In the genomic region with DNA sequence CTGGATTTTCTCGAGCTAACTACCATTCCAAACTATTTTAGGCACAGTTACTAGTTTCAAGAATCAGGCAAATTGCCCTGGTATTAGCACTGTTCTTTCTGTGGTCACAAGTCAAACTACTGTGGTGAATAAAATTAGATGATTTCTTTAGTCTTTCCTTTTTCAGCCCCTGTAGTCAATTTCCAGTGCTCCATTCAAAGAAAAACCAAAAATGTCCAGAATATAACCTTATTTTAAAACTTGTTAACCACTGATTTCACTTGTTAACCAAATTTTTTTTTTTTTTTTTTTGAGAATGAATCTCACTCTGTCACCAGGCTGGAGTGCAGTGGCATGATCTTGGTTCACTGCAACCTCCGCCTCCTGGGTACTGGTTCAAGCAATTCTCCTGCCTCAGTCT, we compare ENCODE assay signal across 16 cellular contexts.
"Had no signal": no experiment of that assay in that cellular context is flagged by ENCODE, and none has a peak within 500 bp of the region (broad histone marks: within the 10 kb centered on the region; RNA-seq: fewer than 3 reads in every experiment).

No MANE protein-coding gene starts in this region.

- H3K9me3 ChIP-seq: ascending aorta, esophagus muscularis mucosa, mucosa of descending colon, upper lobe of left lung had no signal

- H3K9me3 Mint-ChIP-seq: activated naive CD8-positive, alpha-beta T cell treated with anti-CD3 and anti-CD28 coated beads, Interleukin-2, amount 10 ng/mL, durations not matched to agents 7 days and 5 days; naive thymus-derived CD8-positive, alpha-beta T cell; T-helper 2 cell treated with Interferon-gamma antibody and Interleukin-4, amounts not matched to agents 5 μg/mL and 100 μg/mL, for 36 hours had no signal

- ATAC-seq: left lobe of liver; mucosa of descending colon; naive thymus-derived CD8-positive, alpha-beta T cell; sciatic nerve had no signal

- H3K27me3 Mint-ChIP-seq: activated naive CD8-positive, alpha-beta T cell treated with anti-CD3 and anti-CD28 coated beads, Interleukin-2, amount 10 ng/mL, durations not matched to agents 7 days and 5 days; naive thymus-derived CD8-positive, alpha-beta T cell had no signal

- DNase-seq: activated gamma-delta T cell; activated naive CD8-positive, alpha-beta T cell treated with anti-CD3 and anti-CD28 coated beads, Interleukin-2, amount 10 ng/mL, durations not matched to agents 7 days and 5 days; activated T-cell treated with anti-CD3 and anti-CD28 coated beads, Interleukin-2, amount 50 U/mL, for 48 hours; head of caudate nucleus; mucosa of descending colon; naive thymus-derived CD8-positive, alpha-beta T cell; occipital lobe; stimulated activated CD4-positive, alpha-beta T cell treated with anti-CD3 and anti-CD28 coated beads, Interleukin-2, amount 100 ng/mL, for 24 hours; stimulated activated naive CD4-positive, alpha-beta T cell; upper lobe of left lung had no signal

- H3K4me3 ChIP-seq: ascending aorta, esophagus muscularis mucosa, mucosa of descending colon, upper lobe of left lung had no signal

- H3K27me3 ChIP-seq: ascending aorta, esophagus muscularis mucosa, upper lobe of left lung had no signal

- H3K27ac Mint-ChIP-seq: activated naive CD8-positive, alpha-beta T cell treated with anti-CD3 and anti-CD28 coated beads, Interleukin-2, amount 10 ng/mL, durations not matched to agents 7 days and 5 days; T-helper 2 cell treated with Interferon-gamma antibody and Interleukin-4, amounts not matched to agents 5 μg/mL and 100 μg/mL, for 36 hours had no signal

- H3K27ac ChIP-seq: ascending aorta, esophagus muscularis mucosa, upper lobe of left lung had no signal

- H3K36me3 Mint-ChIP-seq: activated naive CD8-positive, alpha-beta T cell treated with anti-CD3 and anti-CD28 coated beads, Interleukin-2, amount 10 ng/mL, durations not matched to agents 7 days and 5 days; naive thymus-derived CD8-positive, alpha-beta T cell had no signal

- H3K4me3 Mint-ChIP-seq: activated naive CD8-positive, alpha-beta T cell treated with anti-CD3 and anti-CD28 coated beads, Interleukin-2, amount 10 ng/mL, durations not matched to agents 7 days and 5 days; naive thymus-derived CD8-positive, alpha-beta T cell; T-helper 2 cell treated with Interferon-gamma antibody and Interleukin-4, amounts not matched to agents 5 μg/mL and 100 μg/mL, for 36 hours had no signal

- FAIRE-seq: islet of Langerhans had no signal

- H3K36me3 ChIP-seq: ascending aorta, esophagus muscularis mucosa, upper lobe of left lung had no signal
